ENCODE assay signal across 16 cellular contexts in the genomic region with DNA sequence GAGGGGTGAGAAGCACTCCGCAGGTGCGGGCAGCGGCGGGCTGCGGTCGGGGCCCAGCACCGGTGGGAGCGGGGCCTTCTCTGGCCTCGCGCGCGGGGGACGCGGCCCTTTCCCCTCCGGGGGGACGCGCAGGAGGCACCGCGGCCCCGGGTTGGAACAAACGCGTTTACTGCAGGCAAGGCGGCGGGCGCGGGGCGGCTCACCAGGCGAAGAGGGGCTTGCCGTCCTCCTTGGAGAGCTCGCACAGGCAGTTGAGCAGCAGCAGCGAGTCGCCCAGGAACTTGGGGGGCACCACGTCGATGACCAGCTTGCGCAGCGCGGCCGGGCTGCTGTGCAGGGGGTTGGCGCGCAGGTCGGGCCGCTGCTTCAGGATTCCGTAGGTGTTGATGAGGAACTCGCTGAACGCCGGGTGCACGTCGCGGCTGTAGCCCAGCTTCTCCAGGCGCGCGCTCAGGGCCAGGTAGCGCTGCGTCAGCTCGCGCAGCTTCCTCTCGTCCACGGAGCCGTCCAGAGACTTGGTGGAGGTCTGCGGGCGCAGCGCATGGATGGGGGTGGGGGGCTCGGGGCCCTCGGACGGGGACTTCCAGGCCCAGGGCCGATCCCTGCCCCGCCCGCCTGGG. TPM values are rescaled to one million over a fixed set of nuclear protein-coding genes. Genes with fewer than 3 reads are reported as not detected.
A peak's percentile ranks its signal among the peaks of the same experiment; 100 is the strongest.
DNase-seq lines count a peak whose midpoint lies in the region; ATAC-seq and TF ChIP-seq lines count a peak whose summit lies in the region.
"Had no signal": no experiment of that assay in that cellular context is flagged by ENCODE, and none has a peak within 500 bp of the region (broad histone marks: within the 10 kb centered on the region; RNA-seq: fewer than 3 reads in every experiment).

No MANE protein-coding gene starts in this region.

- H3K9me3 Mint-ChIP-seq in activated B cell treated with CpG ODN at 0.5 μM for 24 hours, result no peaks in the 10 kb centered on the region

- H3K9me3 ChIP-seq in mucosa of descending colon (no peaks in the 10 kb centered on the region), tibial artery (no peaks in the 10 kb centered on the region)
- H3K9me3 ChIP-seq: SJCRH30, tibial nerve had no signal

- no peaks in the 10 kb centered on the region for H3K27me3 Mint-ChIP-seq in activated B cell treated with CpG ODN at 0.5 μM for 24 hours

- H3K36me3 ChIP-seq in mucosa of descending colon (ENCODE audit: low read depth) (no peaks in the 10 kb centered on the region), tibial artery (peaks cover 0 to 26% (median 0%) of the 10 kb centered on the region in 3 donors)

- no peak overlapping the region for H3K4me3 Mint-ChIP-seq in activated B cell treated with CpG ODN at 0.5 μM for 24 hours

- CTCF ChIA-PET in activated B cell treated with CpG ODN at 0.5 μM for 24 hours (lab: Charles Lee), result no interaction called here

- ATAC-seq in Right ventricle myocardium superior (ENCODE audit: poor library complexity), result no peak
- ATAC-seq in left cardiac atrium, result no peak
- no peak for ATAC-seq in activated B cell treated with CpG ODN at 0.5 μM for 24 hours (ENCODE audit: low read depth)
- no peak for ATAC-seq in mucosa of descending colon
- no peak for ATAC-seq in GM21515 (IDR thresholded peaks at IDR 0.05; ENCODE audit: unreplicated experiment)

- POLR2A ChIA-PET in activated B cell treated with CpG ODN at 0.5 μM for 24 hours (lab: Charles Lee), result no interaction called here

- no peak overlapping the region for H3K27ac ChIP-seq in tibial artery
- H3K27ac ChIP-seq: SJCRH30, tibial nerve had no signal

- peaks cover 9% of the 10 kb centered on the region for H3K36me3 Mint-ChIP-seq in activated B cell treated with CpG ODN at 0.5 μM for 24 hours (ENCODE audit: low read depth)

- no peaks in the 10 kb centered on the region for H3K4me1 Mint-ChIP-seq in activated B cell treated with CpG ODN at 0.5 μM for 24 hours

- H3K27ac Mint-ChIP-seq in activated B cell treated with CpG ODN at 0.5 μM for 24 hours, result no peak overlapping the region

- intact Hi-C loops in Right ventricle myocardium superior (cut with DNase I), result no loop called here
- intact Hi-C loops in left cardiac atrium (cut with DNase I), result no loop called here
- intact Hi-C loops in activated B cell treated with CpG ODN at 0.5 μM for 24 hours (cut with micrococcal nuclease), result no loop called here
- intact Hi-C loops in mucosa of descending colon (cut with DNase I, micrococcal nuclease), result no loop called here
- intact Hi-C loops in tibial artery (cut with DNase I; ENCODE audit: low total_unique reads), result no loop called here

- H3K4me1 ChIP-seq in mucosa of descending colon (ENCODE audit: low read depth) (no peaks in the 10 kb centered on the region), tibial artery (peaks cover 0 to 5% (median 0%) of the 10 kb centered on the region in 4 donors)
- H3K4me1 ChIP-seq: SJCRH30 had no signal

- DNase-seq in Right ventricle myocardium superior (peak; percentile 33), left cardiac atrium (no peak), activated B cell treated with CpG ODN at 0.5 μM for 24 hours (peak; percentile 10), mucosa of descending colon (peak in 2 of 3 donors; percentile 20 to 31), tibial artery (peak; percentile 13 to 61), kidney glomerular epithelial cell (lab: John Stamatoyannopoulos, UW) (no peak), CD1c-positive myeloid dendritic cell (ENCODE audit: extremely low spot score) (no peak)
- DNase-seq: AML-193, amygdala, MM.1S, NCI-H2171 treated with DMSO at 0.1 percent for 48 hours, SJCRH30 had no signal

- H3K27me3 ChIP-seq in tibial artery, result peaks cover 0 to 23% of the 10 kb centered on the region in 2 donors
- H3K27me3 ChIP-seq: SJCRH30 had no signal

- H3K4me3 ChIP-seq in mucosa of descending colon (no peak overlapping the region), tibial artery (no peak overlapping the region)
- H3K4me3 ChIP-seq: lung, SJCRH30, tibial nerve had no signal

- TF ChIP-seq CTCF in activated B cell treated with CpG ODN at 0.5 μM for 24 hours (IDR thresholded peaks at IDR 0.05) (no peak), mucosa of descending colon (IDR thresholded peaks at IDR 0.05) (no peak), tibial artery (IDR thresholded peaks at IDR 0.05) (no peak)

RNA-seq across cellular contexts. Expression of a gene that starts 5.9 kb away (rescaled TPM):
- total RNA-seq in Right ventricle myocardium superior (1.9 TPM), left cardiac atrium (1 to 10 TPM in 1 of 2 donors, under 1 TPM in 1; 0.68 to 1.6 TPM), activated B cell treated with CpG ODN at 0.5 μM for 24 hours (0.69 and 0.73 TPM in 2 replicates), mucosa of descending colon (1 to 10 TPM in 1 of 3 donors, under 1 TPM in 1, not detected in 1; 0.36 to 2.1 TPM)
- total RNA-seq: dermis microvascular lymphatic vessel endothelial cell, SJCRH30 had no signal

RNA-seq across cellular contexts. Expression of a gene that starts 23.0 kb away (rescaled TPM):
- total RNA-seq in Right ventricle myocardium superior (6.3 TPM), left cardiac atrium (10 to 100 TPM in 1 of 2 donors, 1 to 10 TPM in 1; 10.0 to 11.0 TPM), activated B cell treated with CpG ODN at 0.5 μM for 24 hours (7.5 and 7.9 TPM in 2 replicates), mucosa of descending colon (10 to 100 TPM in 1 of 3 donors, 1 to 10 TPM in 2; 4.6 to 10.9 (median 4.6) TPM)

Comparison
In these comparisons a context has a peak if more than half of its experiments do, and no peak if none do; other contexts are left out.
1. DNase-seq: peak in Right ventricle myocardium superior (single experiment), activated B cell treated with CpG ODN at 0.5 μM for 24 hours (single experiment), mucosa of descending colon (2 of 3) and tibial artery (2 of 2); none in left cardiac atrium (single experiment), kidney glomerular epithelial cell (single experiment) and CD1c-positive myeloid dendritic cell (single experiment).